Comparison of ENCODE assay signal across 15 cellular contexts in the genomic region with DNA sequence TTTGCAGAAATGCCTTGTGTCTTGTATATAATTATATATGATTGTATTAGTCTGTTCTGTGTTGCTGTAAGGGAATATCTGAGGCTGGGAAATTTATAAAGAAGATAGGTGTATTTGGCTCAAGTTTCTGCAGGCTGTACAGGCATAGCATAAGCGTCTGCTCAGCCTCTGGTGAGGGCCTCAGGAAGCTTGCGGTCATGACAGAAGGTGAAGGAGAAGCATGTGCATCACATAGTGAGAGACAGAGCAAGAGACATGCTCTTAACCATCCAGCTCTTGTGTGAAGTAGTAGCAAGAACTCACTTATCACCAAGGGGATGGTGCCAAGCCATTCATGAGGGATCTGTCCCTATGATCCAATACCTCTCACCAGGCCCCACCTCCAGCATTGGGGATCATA. TPM values are rescaled to one million over a fixed set of nuclear protein-coding genes. Genes with fewer than 3 reads are reported as not detected.
DNase-seq lines count a peak whose midpoint lies in the region; ATAC-seq and TF ChIP-seq lines count a peak whose summit lies in the region.
"Had no signal": no experiment of that assay in that cellular context is flagged by ENCODE, and none has a peak within 500 bp of the region (broad histone marks: within the 10 kb centered on the region; RNA-seq: fewer than 3 reads in every experiment).

No MANE protein-coding gene starts in this region.

- no peak overlapping the region for H3K4me3 ChIP-seq in Panc1 (ENCODE audit: low read depth in 2 of 2, low read length in 2 of 2)
- H3K4me3 ChIP-seq in fibroblast of lung (replicated peaks in 1 of 4; ENCODE audit: control extremely low read depth in 1 of 4, insufficient read depth in 1 of 4, low read depth in 3 of 4, low read length in 4 of 4): no peak overlapping the region
- H3K4me3 ChIP-seq in brain microvascular endothelial cell (ENCODE audit: low read depth, low read length): no peak overlapping the region
- H3K4me3 ChIP-seq: K562 had no signal

- H3K4me1 ChIP-seq in Panc1 (ENCODE audit: control insufficient read depth, insufficient read depth, low read length) (peaks cover 57% of the 10 kb centered on the region), fibroblast of lung (ENCODE audit: control insufficient read depth, extremely low read depth, insufficient read depth, low read length) (peaks cover 3% of the 10 kb centered on the region)

- DNase-seq in HFFc6 (no peak), Panc1 (ENCODE audit: low read depth, low spot score) (no peak), fibroblast of lung (ENCODE audit: low read depth in 2 of 2) (no peak), COR-L47 (lab: John Stamatoyannopoulos, UW) (no peak), DMS114 treated with DMSO at 0.1 percent for 48 hours (lab: John Stamatoyannopoulos, UW; ENCODE audit: unreplicated experiment) (no peak), brain microvascular endothelial cell (no peak)
- DNase-seq: AML-193; CD4-positive, alpha-beta T cell; DMS79 treated with DMSO at 0.1 percent for 48 hours; GF-D8; GOT3; H7 had no signal

- peaks cover 4% of the 10 kb centered on the region; the same call in 1 of the 2 replicates for H3K9me3 Mint-ChIP-seq in HFFc6
- H3K9me3 Mint-ChIP-seq: CD4-positive, alpha-beta T cell had no signal

- H3K27me3 Mint-ChIP-seq in HFFc6 (ENCODE audit: insufficient read depth): no peaks in the 10 kb centered on the region; the same call in 1 of the 2 replicates

- H2AFZ ChIP-seq in fibroblast of lung (ENCODE audit: low read length): no peak overlapping the region

- H3K4me2 ChIP-seq in fibroblast of lung (ENCODE audit: extremely low read depth, insufficient read depth, low read length): no peak overlapping the region

- peaks cover 88% of the 10 kb centered on the region for H3K79me2 ChIP-seq in fibroblast of lung (ENCODE audit: control insufficient read depth, insufficient read depth, low read length)

- BruUV-seq in Panc1 (replicated peaks; lab: Mats Ljungman, UMichigan): no TSS peak

- no peak overlapping the region for H3K9ac ChIP-seq in fibroblast of lung (ENCODE audit: insufficient read depth, low read length)

- POLR2A ChIA-PET in Panc1 (lab: Charles Lee): no interaction called here

- H3K36me3 ChIP-seq in Panc1 (ENCODE audit: control insufficient read depth, insufficient read depth, low read length) (no peaks in the 10 kb centered on the region), fibroblast of lung (ENCODE audit: control insufficient read depth, insufficient read depth, low read length) (no peaks in the 10 kb centered on the region), brain microvascular endothelial cell (replicated peaks) (no peaks in the 10 kb centered on the region)

- no peak overlapping the region for H3K4me3 Mint-ChIP-seq in HFFc6
- H3K4me3 Mint-ChIP-seq: CD4-positive, alpha-beta T cell had no signal

- H3K27ac ChIP-seq in Panc1 (ENCODE audit: low read length) (peak overlapping the region; percentile 0), fibroblast of lung (ENCODE audit: insufficient read depth, low read length) (peak overlapping the region; percentile 51), brain microvascular endothelial cell (no peak overlapping the region)
- H3K27ac ChIP-seq: C4-2B had no signal

- H4K20me1 ChIP-seq in fibroblast of lung (ENCODE audit: control insufficient read depth, extremely low read depth, insufficient read depth, low read length): no peaks in the 10 kb centered on the region

- no peaks in the 10 kb centered on the region for H3K27me3 ChIP-seq in Panc1 (ENCODE audit: control insufficient read depth, insufficient read depth, low read length)
- H3K27me3 ChIP-seq in fibroblast of lung (ENCODE audit: control insufficient read depth, insufficient read depth, low read length): no peaks in the 10 kb centered on the region
- H3K27me3 ChIP-seq in brain microvascular endothelial cell (replicated peaks): no peaks in the 10 kb centered on the region

- ATAC-seq in Panc1 (no peak), HG03097 (IDR thresholded peaks at IDR 0.05; ENCODE audit: low FRiP score, unreplicated experiment) (no peak)
- ATAC-seq: K562 had no signal

- intact Hi-C loops in Panc1 (cut with micrococcal nuclease; ENCODE audit: unreplicated experiment): no loop called here

- in situ Hi-C loops in Panc1 (cut with HindIII; ENCODE audit: low pct_unique_long_range_greater_than_20kb, low sequenced_read_pairs) (no loop called here), brain microvascular endothelial cell (cut with HindIII; ENCODE audit: low pct_ligation_motif_present, low sequenced_read_pairs) (no loop called here)

- CTCF ChIA-PET in Panc1 (lab: Charles Lee): no interaction called here

- H3K9me3 ChIP-seq in Panc1 (ENCODE audit: control insufficient read depth, insufficient read depth, low read depth, low read length) (peaks cover 13% of the 10 kb centered on the region; the same call in 1 of the 2 replicates), fibroblast of lung (ENCODE audit: control insufficient read depth, insufficient read depth, low read depth, low read length) (no peaks in the 10 kb centered on the region)

- H3K27ac Mint-ChIP-seq in HFFc6: peak overlapping the region; percentile 20; the same call in 1 of the 2 replicates
- H3K27ac Mint-ChIP-seq: CD4-positive, alpha-beta T cell had no signal

- peaks cover 41% of the 10 kb centered on the region for H3K36me3 Mint-ChIP-seq in HFFc6 (ENCODE audit: low read depth)

- TF ChIP-seq CTCF in HFFc6 (IDR thresholded peaks at IDR 0.05) (no peak), Panc1 (IDR thresholded peaks at IDR 0.05) (no peak), fibroblast of lung (conservative IDR thresholded peaks at IDR 0.05 in 1 of 2, IDR thresholded peaks at IDR 0.05 in 1 of 2; ENCODE audit: low read depth in 1 of 2, low read length in 2 of 2) (no peak), brain microvascular endothelial cell (IDR thresholded peaks at IDR 0.05; ENCODE audit: low read depth, low read length, missing control alignments) (no peak)

- H3K4me1 Mint-ChIP-seq in HFFc6 (ENCODE audit: low read depth): peaks cover 79% of the 10 kb centered on the region

RNA-seq across cellular contexts. Expression of gene DCBLD1, which starts 6.5 kb away (rescaled TPM):
- total RNA-seq in HFFc6 (2021; fragmentation: NEBNext Ultra II Directional; extraction: Animal tissue kit (Norgen Biotek cat#: 25700)): 10 to 100 TPM; 29.3 to 41.6 (median 31.9) TPM
- total RNA-seq in Panc1 (2021; ENCODE audit: unreplicated experiment) (29.0 TPM), fibroblast of lung (44.4 and 53.7 TPM in 2 replicates)
- 20.1 TPM for polyA plus RNA-seq in Panc1 (2012; ENCODE audit: insufficient read length)
- 21.5 and 35.2 TPM in 2 replicates for polyA plus RNA-seq in fibroblast of lung
- polyA plus RNA-seq in fibroblast of lung (2012): 16.5 and 26.9 TPM in 2 replicates
- polyA minus RNA-seq in fibroblast of lung (ENCODE audit: low replicate concordance): 5.6 and 7.2 TPM in 2 replicates
